1 cellular context compared by ENCODE assay signal in genomic region chr12:121050725-121051124, GRCh38.
TF ChIP-seq lines count a peak whose summit lies in the region.

No MANE protein-coding gene starts in this region.

TF ChIP-seq in WTC11, 78 proteins besides CTCF, POLR2A, EP300 and RAD21 (continued from another document):
- TF ChIP-seq PRDM15 (CRISPR knock-in tag; IDR thresholded peaks at IDR 0.05): no peak
- TF ChIP-seq ZNF396 (CRISPR knock-in tag; IDR thresholded peaks at IDR 0.05; ENCODE audit: borderline replicate concordance): no peak
- peak; percentile 80 for TF ChIP-seq USF1 (CRISPR knock-in tag; IDR thresholded peaks at IDR 0.05)
- TF ChIP-seq FOXJ3 (CRISPR knock-in tag; IDR thresholded peaks at IDR 0.05; ENCODE audit: borderline replicate concordance): no peak
- no peak for TF ChIP-seq ZNF219 (CRISPR knock-in tag; IDR thresholded peaks at IDR 0.05; ENCODE audit: borderline replicate concordance)
- TF ChIP-seq MYBL2 (CRISPR knock-in tag; IDR thresholded peaks at IDR 0.05): no peak
- TF ChIP-seq ESRRA (CRISPR knock-in tag; IDR thresholded peaks at IDR 0.05; ENCODE audit: borderline replicate concordance): no peak
- TF ChIP-seq NR1H2 (CRISPR knock-in tag; IDR thresholded peaks at IDR 0.05): no peak
